29 cellular contexts compared by ENCODE assay signal in the genomic region with DNA sequence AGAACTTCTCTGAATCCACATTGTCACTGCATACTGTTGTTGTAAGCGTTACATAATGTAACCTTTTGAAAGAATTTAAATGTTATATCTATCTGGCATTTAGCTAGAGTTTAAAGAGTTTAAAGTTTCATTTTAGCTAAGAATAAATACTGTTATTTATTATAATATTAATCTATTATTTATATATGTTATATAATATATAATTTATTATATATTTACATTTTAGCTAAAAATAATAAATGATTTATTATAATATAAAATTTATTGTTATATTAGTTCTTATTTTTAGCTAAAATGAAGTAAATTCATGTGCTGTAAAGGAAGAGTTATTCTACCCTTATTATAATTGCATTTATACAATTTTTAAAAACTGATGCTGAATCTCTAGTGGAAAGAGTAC.
"Had no signal": no experiment of that assay in that cellular context is flagged by ENCODE, and none has a peak within 500 bp of the region (broad histone marks: within the 10 kb centered on the region; RNA-seq: fewer than 3 reads in every experiment).

No MANE protein-coding gene starts in this region.

- H3K4me3 ChIP-seq: body of pancreas, colonic mucosa, gastrocnemius medialis, heart left ventricle had no signal

- ATAC-seq: activated naive CD4-positive, alpha-beta T cell treated with anti-CD3 and anti-CD28 coated beads, Interleukin-2, amount 50 U/mL, for 72 hours; activated T-cell treated with anti-CD3 and anti-CD28 coated beads, Interleukin-2, amount 50 U/mL, for 72 hours; body of pancreas; esophagus mucosa; gastrocnemius medialis; T-helper 17 cell had no signal

- H3K36me3 ChIP-seq: colonic mucosa, gastrocnemius medialis, heart left ventricle had no signal

- H3K4me1 ChIP-seq: body of pancreas, colonic mucosa, gastrocnemius medialis had no signal

- H3K4me1 Mint-ChIP-seq: activated CD4-positive, alpha-beta memory T cell treated with anti-CD3 and anti-CD28 coated beads, Interleukin-2, amount 10 ng/mL, durations not matched to agents 7 days and 5 days; activated CD4-positive, alpha-beta T cell treated with anti-CD3 and anti-CD28 coated beads, Interleukin-2, amount 10 ng/mL, durations not matched to agents 7 days and 5 days; activated naive CD4-positive, alpha-beta T cell treated with anti-CD3 and anti-CD28 coated beads, Interleukin-2, amount 10 ng/mL, durations not matched to agents 7 days and 5 days; activated naive CD8-positive, alpha-beta T cell treated with anti-CD3 and anti-CD28 coated beads, Interleukin-2, amount 10 ng/mL, durations not matched to agents 7 days and 5 days; T-helper 17 cell had no signal

- H3K27me3 ChIP-seq: body of pancreas, colonic mucosa, gastrocnemius medialis, heart left ventricle had no signal

- H3K27ac Mint-ChIP-seq: activated CD4-positive, alpha-beta memory T cell treated with anti-CD3 and anti-CD28 coated beads, Interleukin-2, amount 10 ng/mL, durations not matched to agents 7 days and 5 days; activated CD4-positive, alpha-beta T cell treated with anti-CD3 and anti-CD28 coated beads, Interleukin-2, amount 10 ng/mL, durations not matched to agents 7 days and 5 days; activated naive CD4-positive, alpha-beta T cell treated with anti-CD3 and anti-CD28 coated beads, Interleukin-2, amount 10 ng/mL, durations not matched to agents 7 days and 5 days; activated naive CD4-positive, alpha-beta T cell treated with anti-CD3 and anti-CD28 coated beads, Interleukin-2, amount 50 U/mL, for 72 hours; activated naive CD8-positive, alpha-beta T cell treated with anti-CD3 and anti-CD28 coated beads, Interleukin-2, amount 10 ng/mL, durations not matched to agents 7 days and 5 days; activated T-cell treated with anti-CD3 and anti-CD28 coated beads, Interleukin-2, amount 50 U/mL, for 24 hours; activated T-cell treated with anti-CD3 and anti-CD28 coated beads, Interleukin-2, amount 50 U/mL, for 72 hours; T-helper 17 cell; T-helper 2 cell treated with Interferon-gamma antibody and Interleukin-4, amounts not matched to agents 5 μg/mL and 100 μg/mL, for 36 hours had no signal

- H3K27me3 Mint-ChIP-seq: activated CD4-positive, alpha-beta memory T cell treated with anti-CD3 and anti-CD28 coated beads, Interleukin-2, amount 10 ng/mL, durations not matched to agents 7 days and 5 days; activated CD4-positive, alpha-beta T cell treated with anti-CD3 and anti-CD28 coated beads, Interleukin-2, amount 10 ng/mL, durations not matched to agents 7 days and 5 days; activated naive CD4-positive, alpha-beta T cell treated with anti-CD3 and anti-CD28 coated beads, Interleukin-2, amount 10 ng/mL, durations not matched to agents 7 days and 5 days had no signal

- H3K27ac ChIP-seq: body of pancreas, colonic mucosa, gastrocnemius medialis, heart left ventricle had no signal

- H3K9me3 ChIP-seq: body of pancreas, colonic mucosa, gastrocnemius medialis, heart left ventricle had no signal

- DNase-seq: activated CD4-positive, alpha-beta memory T cell treated with anti-CD3 and anti-CD28 coated beads, Interleukin-2, amount 10 ng/mL, durations not matched to agents 7 days and 5 days; activated CD4-positive, alpha-beta T cell treated with anti-CD3 and anti-CD28 coated beads for 1 hour; activated CD4-positive, alpha-beta T cell treated with anti-CD3 and anti-CD28 coated beads for 4 hours; activated CD4-positive, alpha-beta T cell treated with anti-CD3 and anti-CD28 coated beads, Interleukin-2, amount 10 ng/mL, durations not matched to agents 7 days and 5 days; activated CD4-positive, alpha-beta T cell treated with anti-CD3 and anti-CD28 coated beads, Interleukin-2, amount 50 U/mL, for 4 hours; activated CD8-positive, alpha-beta memory T cell treated with anti-CD3 and anti-CD28 coated beads, Interleukin-2, amount 50 U/mL, for 48 hours; activated gamma-delta T cell; activated naive CD4-positive, alpha-beta T cell; activated naive CD4-positive, alpha-beta T cell treated with anti-CD3 and anti-CD28 coated beads, Interleukin-2, amount 10 ng/mL, durations not matched to agents 7 days and 5 days; activated naive CD8-positive, alpha-beta T cell treated with anti-CD3 and anti-CD28 coated beads, Interleukin-2, amount 10 ng/mL, durations not matched to agents 7 days and 5 days; activated T-cell treated with anti-CD3 and anti-CD28 coated beads for 4 hours; activated T-cell treated with anti-CD3 and anti-CD28 coated beads, Interleukin-2, amount 50 U/mL, for 24 hours; activated T-cell treated with anti-CD3 and anti-CD28 coated beads, Interleukin-2, amount 50 U/mL, for 72 hours; amniotic stem cell; aorta; body of pancreas; caudate nucleus; colonic mucosa; effector CD8-positive, alpha-beta T cell; foreskin fibroblast; gastrocnemius medialis; glutamatergic neuron; heart left ventricle; T-helper 1 cell; T-helper 17 cell; T1000 had no signal

- H3K4me3 Mint-ChIP-seq: activated CD4-positive, alpha-beta memory T cell treated with anti-CD3 and anti-CD28 coated beads, Interleukin-2, amount 10 ng/mL, durations not matched to agents 7 days and 5 days; activated CD4-positive, alpha-beta T cell treated with anti-CD3 and anti-CD28 coated beads, Interleukin-2, amount 10 ng/mL, durations not matched to agents 7 days and 5 days; activated naive CD4-positive, alpha-beta T cell treated with anti-CD3 and anti-CD28 coated beads, Interleukin-2, amount 10 ng/mL, durations not matched to agents 7 days and 5 days; activated naive CD8-positive, alpha-beta T cell treated with anti-CD3 and anti-CD28 coated beads, Interleukin-2, amount 10 ng/mL, durations not matched to agents 7 days and 5 days; activated T-cell treated with anti-CD3 and anti-CD28 coated beads, Interleukin-2, amount 50 U/mL, for 24 hours; activated T-cell treated with anti-CD3 and anti-CD28 coated beads, Interleukin-2, amount 50 U/mL, for 72 hours; T-helper 17 cell; T-helper 2 cell treated with Interferon-gamma antibody and Interleukin-4, amounts not matched to agents 5 μg/mL and 100 μg/mL, for 36 hours had no signal

- H3K9me3 Mint-ChIP-seq: activated CD4-positive, alpha-beta memory T cell treated with anti-CD3 and anti-CD28 coated beads, Interleukin-2, amount 10 ng/mL, durations not matched to agents 7 days and 5 days; activated CD4-positive, alpha-beta T cell treated with anti-CD3 and anti-CD28 coated beads, Interleukin-2, amount 10 ng/mL, durations not matched to agents 7 days and 5 days; activated naive CD4-positive, alpha-beta T cell treated with anti-CD3 and anti-CD28 coated beads, Interleukin-2, amount 10 ng/mL, durations not matched to agents 7 days and 5 days; activated naive CD4-positive, alpha-beta T cell treated with anti-CD3 and anti-CD28 coated beads, Interleukin-2, amount 50 U/mL, for 72 hours; activated naive CD8-positive, alpha-beta T cell treated with anti-CD3 and anti-CD28 coated beads, Interleukin-2, amount 10 ng/mL, durations not matched to agents 7 days and 5 days; activated T-cell treated with anti-CD3 and anti-CD28 coated beads, Interleukin-2, amount 50 U/mL, for 24 hours; activated T-cell treated with anti-CD3 and anti-CD28 coated beads, Interleukin-2, amount 50 U/mL, for 72 hours; T-helper 2 cell treated with Interferon-gamma antibody and Interleukin-4, amounts not matched to agents 5 μg/mL and 100 μg/mL, for 36 hours had no signal

- H3K36me3 Mint-ChIP-seq: activated naive CD4-positive, alpha-beta T cell treated with anti-CD3 and anti-CD28 coated beads, Interleukin-2, amount 10 ng/mL, durations not matched to agents 7 days and 5 days; activated naive CD4-positive, alpha-beta T cell treated with anti-CD3 and anti-CD28 coated beads, Interleukin-2, amount 50 U/mL, for 72 hours; activated naive CD8-positive, alpha-beta T cell treated with anti-CD3 and anti-CD28 coated beads, Interleukin-2, amount 10 ng/mL, durations not matched to agents 7 days and 5 days had no signal
